In genomic region chr14:93533437-93533836, GRCh38 we compare ENCODE assay signal across 16 cellular contexts.
A peak's percentile ranks its signal among the peaks of the same experiment; 100 is the strongest.
DNase-seq lines count a peak whose midpoint lies in the region; ATAC-seq, FAIRE-seq and TF ChIP-seq lines count a peak whose summit lies in the region.
"Had no signal": no experiment of that assay in that cellular context is flagged by ENCODE, and none has a peak within 500 bp of the region (broad histone marks: within the 10 kb centered on the region; RNA-seq: fewer than 3 reads in every experiment).

No MANE protein-coding gene starts in this region.

- no peak for DNase-seq in kidney
- DNase-seq in activated CD4-positive, alpha-beta T cell treated with anti-CD3 and anti-CD28 coated beads, Interleukin-2, amount 50 U/mL, for 4 hours: no peak
- DNase-seq in NCI-H1092 (lab: John Stamatoyannopoulos, UW): no peak
- no peak for DNase-seq in dorsolateral prefrontal cortex
- DNase-seq in OCI-M1 (lab: John Stamatoyannopoulos, UW): no peak
- DNase-seq: activated gamma-delta T cell treated with Interleukin-2 at 50 U/mL for 16 hours; DMS53; naive thymus-derived CD4-positive, alpha-beta T cell; SHP77; substantia nigra had no signal

- CTCF ChIA-PET in HEK293 (lab: Yijun Ruan, JAX): no interaction called here

- ATAC-seq in GM18907 (IDR thresholded peaks at IDR 0.05; ENCODE audit: unreplicated experiment): peak; percentile 34
- ATAC-seq in HG03442 (IDR thresholded peaks at IDR 0.05; ENCODE audit: unreplicated experiment): peak; percentile 22
- ATAC-seq: HepG2 had no signal

- no peak overlapping the region for H3K27ac ChIP-seq in HEK293 (ENCODE audit: extremely low read depth, low read depth, low read length)
- peak overlapping the region; percentile 32 to 63 for H3K27ac ChIP-seq in kidney (ENCODE audit: low read depth in 2 of 2, low read length in 2 of 2)
- H3K27ac ChIP-seq in dorsolateral prefrontal cortex: peak overlapping the region in 1 of 59 donors; percentile 1

- H3K4me1 ChIP-seq in HEK293 (ENCODE audit: control insufficient read depth, insufficient read depth, low read length) (no peaks in the 10 kb centered on the region), kidney (ENCODE audit: control insufficient read depth in 1 of 2, insufficient read depth in 1 of 2, low read depth in 1 of 2, low read length in 2 of 2) (peaks cover 3% of the 10 kb centered on the region in 2 donors)

- intact Hi-C loops in kidney (cut with DNase I): no loop called here
- intact Hi-C loops in dorsolateral prefrontal cortex (cut with DNase I): loop anchor here in 1 of 2 donors (10.0 kb wide), 2 partner anchors 199 to 329 kb away; partner anchors contain the start of genes BTBD7, GON7 and UBR7

- no peaks in the 10 kb centered on the region for H3K9me3 ChIP-seq in HEK293 (ENCODE audit: control insufficient read depth, insufficient read depth, low read depth, low read length)
- no peaks in the 10 kb centered on the region for H3K9me3 ChIP-seq in kidney (ENCODE audit: control insufficient read depth in 1 of 2, low read length in 2 of 2)

- no peak for TF ChIP-seq CTCF in HEK293 (tag by site-specific recombination; IDR thresholded peaks at IDR 0.05)
- no peak for TF ChIP-seq CTCF in kidney (IDR thresholded peaks at IDR 0.05; ENCODE audit: borderline replicate concordance, extremely low read depth, insufficient read depth)
- no peak for TF ChIP-seq CTCF in dorsolateral prefrontal cortex (IDR thresholded peaks at IDR 0.05 in 54 of 56, conservative IDR thresholded peaks at IDR 0.05 in 2 of 56; ENCODE audit: low read depth in 1 of 56, partially characterized antibody in 56 of 56)

- H3K36me3 ChIP-seq in HEK293 (ENCODE audit: control insufficient read depth in 2 of 2, insufficient read depth in 1 of 2, low read length in 2 of 2) (no peaks in the 10 kb centered on the region), kidney (ENCODE audit: control insufficient read depth in 1 of 2, insufficient read depth in 2 of 2, low read length in 2 of 2) (no peaks in the 10 kb centered on the region)

- no peak for FAIRE-seq in kidney (lab: Jason Lieb, UNC)
- FAIRE-seq: H54, HepG2, TTC549 had no signal

- H3K9ac ChIP-seq in kidney (ENCODE audit: low read length in 2 of 2): no peak overlapping the region

- POLR2A ChIA-PET in HEK293 (lab: Yijun Ruan, JAX): no interaction called here

- H3K4me3 ChIP-seq in HEK293 (ENCODE audit: low read depth, low read length) (no peak overlapping the region), kidney (ENCODE audit: low read length in 2 of 2) (no peak overlapping the region), dorsolateral prefrontal cortex (no peak overlapping the region)

- no peaks in the 10 kb centered on the region for H3K27me3 ChIP-seq in dorsolateral prefrontal cortex

TF ChIP-seq in HEK293, 187 proteins besides CTCF, POLR2A, EP300 and RAD21:
- TF ChIP-seq BCL6B (tag by site-specific recombination; IDR thresholded peaks at IDR 0.05) (no peak), ZNF658 (tag by site-specific recombination; IDR thresholded peaks at IDR 0.05) (no peak), SCRT2 (tag by site-specific recombination; IDR thresholded peaks at IDR 0.05) (peak; percentile 46; the same call in 1 of the 2 replicates), REST (tag by site-specific recombination; IDR thresholded peaks at IDR 0.05) (no peak)
